26 cellular contexts compared by ENCODE assay signal in the genomic region with DNA sequence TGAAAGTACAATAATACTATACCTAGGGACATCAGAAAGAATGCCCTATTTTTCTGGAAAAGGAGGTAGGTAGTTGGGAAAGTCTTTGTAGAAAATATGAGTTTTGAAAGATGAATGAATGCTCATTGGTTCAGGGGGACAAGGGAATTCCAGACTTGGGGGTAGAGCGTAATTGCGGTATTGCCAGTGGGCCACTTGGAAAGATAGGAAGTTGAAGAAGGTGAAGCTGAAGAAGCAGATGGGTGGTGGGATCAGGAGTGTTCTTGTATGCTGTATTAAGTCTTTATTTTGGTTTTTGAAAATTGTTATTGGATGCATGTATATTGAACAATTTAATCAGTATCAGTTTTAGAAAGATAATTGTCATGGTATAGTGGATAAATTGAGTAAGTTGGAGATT.
"Had no signal": no experiment of that assay in that cellular context is flagged by ENCODE, and none has a peak within 500 bp of the region (broad histone marks: within the 10 kb centered on the region; RNA-seq: fewer than 3 reads in every experiment).

No MANE protein-coding gene starts in this region.

- H3K27ac Mint-ChIP-seq: dendritic cell treated with granulocyte-macrophage colony-stimulating factor and Interleukin-4, amounts not matched to agents 40 ng/mL and 50 ng/mL, for 4 days; endodermal cell; mesothelial cell of epicardium; naive thymus-derived CD4-positive, alpha-beta T cell; nephron; stimulated activated naive CD8-positive, alpha-beta T cell treated with anti-CD3 and anti-CD28 coated beads, Interleukin-15, amount 100 ng/mL, for 72 hours had no signal

- H3K27me3 Mint-ChIP-seq: dendritic cell treated with granulocyte-macrophage colony-stimulating factor and Interleukin-4, amounts not matched to agents 40 ng/mL and 50 ng/mL, for 4 days; naive thymus-derived CD4-positive, alpha-beta T cell; stimulated activated naive CD8-positive, alpha-beta T cell treated with anti-CD3 and anti-CD28 coated beads, Interleukin-15, amount 100 ng/mL, for 72 hours had no signal

- H3K4me3 Mint-ChIP-seq: dendritic cell treated with granulocyte-macrophage colony-stimulating factor and Interleukin-4, amounts not matched to agents 40 ng/mL and 50 ng/mL, for 4 days; endodermal cell; mesothelial cell of epicardium; naive thymus-derived CD4-positive, alpha-beta T cell; nephron; stimulated activated naive CD8-positive, alpha-beta T cell treated with anti-CD3 and anti-CD28 coated beads, Interleukin-15, amount 100 ng/mL, for 72 hours had no signal

- H3K4me1 Mint-ChIP-seq: endodermal cell, mesothelial cell of epicardium, nephron had no signal

- ATAC-seq: esophagus mucosa; gastrocnemius medialis; heart left ventricle; left cardiac atrium; left lung; mucosa of descending colon; naive thymus-derived CD4-positive, alpha-beta T cell; psoas muscle; right cardiac atrium; stimulated activated naive CD8-positive, alpha-beta T cell treated with anti-CD3 and anti-CD28 coated beads, Interleukin-15, amount 100 ng/mL, for 72 hours; upper lobe of right lung had no signal

- FAIRE-seq: small intestine had no signal

- DNase-seq: colonic mucosa; effector CD8-positive, alpha-beta T cell; endodermal cell; foreskin fibroblast; gastrocnemius medialis; heart left ventricle; left cardiac atrium; left lung; mesenchymal stem cell; mucosa of descending colon; naive thymus-derived CD4-positive, alpha-beta T cell; nucleus accumbens; psoas muscle; right cardiac atrium; small intestine; stimulated activated CD4-positive, alpha-beta T cell treated with anti-CD3 and anti-CD28 coated beads, Interleukin-15, amount 100 ng/mL, for 24 hours; stimulated activated CD4-positive, alpha-beta T cell treated with anti-CD3 and anti-CD28 coated beads, Interleukin-2, amount 100 ng/mL, for 48 hours; stimulated activated naive CD4-positive, alpha-beta T cell; stimulated activated naive CD8-positive, alpha-beta T cell treated with anti-CD3 and anti-CD28 coated beads, Interleukin-15, amount 100 ng/mL, for 72 hours; transverse colon; upper lobe of right lung; uterus had no signal
